In genomic region chr3:113617726-113618125, GRCh38 we compare ENCODE assay signal across 37 cellular contexts.
"Had no signal": no experiment of that assay in that cellular context is flagged by ENCODE, and none has a peak within 500 bp of the region (broad histone marks: within the 10 kb centered on the region; RNA-seq: fewer than 3 reads in every experiment).

No MANE protein-coding gene starts in this region.

- H3K36me3 Mint-ChIP-seq: activated naive CD4-positive, alpha-beta T cell treated with anti-CD3 and anti-CD28 coated beads, Interleukin-2, amount 50 U/mL, for 72 hours had no signal

- H3K4me1 ChIP-seq: adrenal gland, body of pancreas, breast epithelium had no signal

- H3K27me3 ChIP-seq: adrenal gland, body of pancreas, brain microvascular endothelial cell, breast epithelium had no signal

- H3K27me3 Mint-ChIP-seq: activated B cell treated with CpG ODN at 0.5 μM for 24 hours; activated CD4-positive, alpha-beta memory T cell treated with anti-CD3 and anti-CD28 coated beads for 36 hours; activated CD4-positive, alpha-beta T cell treated with anti-CD3 and anti-CD28 coated beads, Interleukin-2, amount 10 ng/mL, durations not matched to agents 24 days and 14 days; activated CD8-positive, alpha-beta T cell treated with anti-CD3 and anti-CD28 coated beads for 36 hours; activated naive CD8-positive, alpha-beta T cell treated with anti-CD3 and anti-CD28 coated beads, Interleukin-2, amount 10 ng/mL, durations not matched to agents 7 days and 5 days; activated T-helper 17 cell treated with anti-CD3 and anti-CD28 coated beads, Interleukin-2, amount 50 U/mL, for 72 hours had no signal

- H3K36me3 ChIP-seq: adrenal gland, brain microvascular endothelial cell, breast epithelium had no signal

- H3K9me3 Mint-ChIP-seq: activated B cell treated with CpG ODN at 0.5 μM for 24 hours; activated CD4-positive, alpha-beta memory T cell treated with anti-CD3 and anti-CD28 coated beads for 36 hours; activated CD4-positive, alpha-beta T cell treated with anti-CD3 and anti-CD28 coated beads, Interleukin-2, amount 10 ng/mL, durations not matched to agents 24 days and 14 days; activated CD8-positive, alpha-beta T cell treated with anti-CD3 and anti-CD28 coated beads for 36 hours; activated naive CD4-positive, alpha-beta T cell treated with anti-CD3 and anti-CD28 coated beads for 36 hours; activated naive CD4-positive, alpha-beta T cell treated with anti-CD3 and anti-CD28 coated beads, Interleukin-2, amount 50 U/mL, for 72 hours; activated naive CD8-positive, alpha-beta T cell treated with anti-CD3 and anti-CD28 coated beads, Interleukin-2, amount 10 ng/mL, durations not matched to agents 7 days and 5 days; activated T-cell treated with anti-CD3 and anti-CD28 coated beads, Interleukin-2, amount 50 U/mL, for 4 hours; activated T-cell treated with anti-CD3 and anti-CD28 coated beads, Interleukin-2, amount 50 U/mL, for 72 hours; activated T-helper 1 cell treated with anti-CD3 and anti-CD28 coated beads, Interleukin-12 subunit alpha, Interleukin-12 subunit beta, Interleukin-2, Interleukin-4 antibody, amounts not matched to agents 30 ng/mL and 10 ng/mL and 1 ng/mL, durations not matched to agents 14 hours and 24 hours and 36 hours; activated T-helper 17 cell treated with anti-CD3 and anti-CD28 coated beads, Interleukin-2, amount 50 U/mL, for 72 hours; T-helper 1 cell treated with Interleukin-12 subunit alpha and Interleukin-12 subunit beta and Interleukin-4 antibody, amounts not matched to agents 30 μg/mL and 1 μg/mL, for 36 hours; T-helper 2 cell treated with Interferon-gamma antibody and Interleukin-4, amounts not matched to agents 5 μg/mL and 100 μg/mL, for 36 hours had no signal

- FAIRE-seq: astrocyte, TTC549 had no signal

- H3K4me3 ChIP-seq: adrenal gland, body of pancreas, breast epithelium had no signal

- H3K4me3 Mint-ChIP-seq: activated B cell treated with CpG ODN at 0.5 μM for 24 hours; activated CD4-positive, alpha-beta memory T cell treated with anti-CD3 and anti-CD28 coated beads for 36 hours; activated CD4-positive, alpha-beta T cell treated with anti-CD3 and anti-CD28 coated beads, Interleukin-2, amount 10 ng/mL, durations not matched to agents 24 days and 14 days; activated CD8-positive, alpha-beta T cell treated with anti-CD3 and anti-CD28 coated beads for 36 hours; activated naive CD4-positive, alpha-beta T cell treated with anti-CD3 and anti-CD28 coated beads for 36 hours; activated naive CD8-positive, alpha-beta T cell treated with anti-CD3 and anti-CD28 coated beads, Interleukin-2, amount 10 ng/mL, durations not matched to agents 7 days and 5 days; activated T-cell treated with anti-CD3 and anti-CD28 coated beads, Interleukin-2, amount 50 U/mL, for 4 hours; activated T-cell treated with anti-CD3 and anti-CD28 coated beads, Interleukin-2, amount 50 U/mL, for 72 hours; activated T-helper 1 cell treated with anti-CD3 and anti-CD28 coated beads, Interleukin-12 subunit alpha, Interleukin-12 subunit beta, Interleukin-2, Interleukin-4 antibody, amounts not matched to agents 30 ng/mL and 10 ng/mL and 1 ng/mL, durations not matched to agents 14 hours and 24 hours and 36 hours; activated T-helper 17 cell treated with anti-CD3 and anti-CD28 coated beads, Interleukin-2, amount 50 U/mL, for 72 hours; T-helper 1 cell treated with Interleukin-12 subunit alpha and Interleukin-12 subunit beta and Interleukin-4 antibody, amounts not matched to agents 30 μg/mL and 1 μg/mL, for 36 hours; T-helper 2 cell treated with Interferon-gamma antibody and Interleukin-4, amounts not matched to agents 5 μg/mL and 100 μg/mL, for 36 hours had no signal

- DNase-seq: activated B cell treated with CpG ODN at 0.5 μM for 24 hours; activated CD4-positive, alpha-beta memory T cell treated with anti-CD3 and anti-CD28 coated beads for 36 hours; activated CD4-positive, alpha-beta T cell treated with anti-CD3 and anti-CD28 coated beads for 4 hours; activated CD4-positive, alpha-beta T cell treated with anti-CD3 and anti-CD28 coated beads, Interleukin-2, amount 10 ng/mL, durations not matched to agents 24 days and 14 days; activated CD4-positive, alpha-beta T cell treated with anti-CD3 and anti-CD28 coated beads, Interleukin-2, amount 50 U/mL, for 1 hour; activated CD4-positive, alpha-beta T cell treated with anti-CD3 and anti-CD28 coated beads, Interleukin-2, amount 50 U/mL, for 4 hours; activated CD4-positive, CD25-positive, alpha-beta regulatory T cell treated with anti-CD3 and anti-CD28 coated beads, Interleukin-2, amount 50 U/mL, for 72 hours; activated CD8-positive, alpha-beta memory T cell treated with anti-CD3 and anti-CD28 coated beads, Interleukin-2, amount 50 U/mL, for 4 hours; activated CD8-positive, alpha-beta T cell treated with anti-CD3 and anti-CD28 coated beads for 36 hours; activated effector memory CD4-positive, alpha-beta T cell treated with anti-CD3 and anti-CD28 coated beads, Interleukin-2, amount 50 U/mL, for 16 hours; activated gamma-delta T cell treated with Interleukin-2 at 50 U/mL for 16 hours; activated naive CD4-positive, alpha-beta T cell; activated naive CD4-positive, alpha-beta T cell treated with anti-CD3 and anti-CD28 coated beads for 36 hours; activated naive CD4-positive, alpha-beta T cell treated with anti-CD3 and anti-CD28 coated beads, Interleukin-2, amount 50 U/mL, for 16 hours; activated naive CD8-positive, alpha-beta T cell treated with anti-CD3 and anti-CD28 coated beads, Interleukin-2, amount 10 ng/mL, durations not matched to agents 7 days and 5 days; activated T-cell treated with anti-CD3 and anti-CD28 coated beads for 4 hours; activated T-cell treated with anti-CD3 and anti-CD28 coated beads, Interleukin-2, amount 50 U/mL, for 1 hour; activated T-cell treated with anti-CD3 and anti-CD28 coated beads, Interleukin-2, amount 50 U/mL, for 4 hours; activated T-cell treated with anti-CD3 and anti-CD28 coated beads, Interleukin-2, amount 50 U/mL, for 72 hours; adrenal gland; amniotic stem cell; aorta; body of pancreas; brain microvascular endothelial cell; central memory CD4-positive, alpha-beta T cell; T-helper 1 cell; T-helper 2 cell; T-helper 9 cell had no signal

- H3K9me3 ChIP-seq: adrenal gland, body of pancreas, breast epithelium had no signal

- ATAC-seq: activated CD8-positive, alpha-beta T cell treated with anti-CD3 and anti-CD28 coated beads for 36 hours; activated naive CD4-positive, alpha-beta T cell treated with anti-CD3 and anti-CD28 coated beads, Interleukin-2, amount 50 U/mL, for 72 hours; activated T-cell treated with anti-CD3 and anti-CD28 coated beads, Interleukin-2, amount 50 U/mL, for 4 hours; activated T-cell treated with anti-CD3 and anti-CD28 coated beads, Interleukin-2, amount 50 U/mL, for 72 hours; activated T-helper 17 cell treated with anti-CD3 and anti-CD28 coated beads, Interleukin-2, amount 50 U/mL, for 72 hours; body of pancreas had no signal

- H3K27ac ChIP-seq: adrenal gland, body of pancreas, brain microvascular endothelial cell, breast epithelium, VCaP had no signal

- H3K27ac Mint-ChIP-seq: activated B cell treated with CpG ODN at 0.5 μM for 24 hours; activated CD4-positive, alpha-beta memory T cell treated with anti-CD3 and anti-CD28 coated beads for 36 hours; activated CD4-positive, alpha-beta T cell treated with anti-CD3 and anti-CD28 coated beads, Interleukin-2, amount 10 ng/mL, durations not matched to agents 24 days and 14 days; activated CD8-positive, alpha-beta T cell treated with anti-CD3 and anti-CD28 coated beads for 36 hours; activated naive CD4-positive, alpha-beta T cell treated with anti-CD3 and anti-CD28 coated beads for 36 hours; activated naive CD4-positive, alpha-beta T cell treated with anti-CD3 and anti-CD28 coated beads, Interleukin-2, amount 50 U/mL, for 72 hours; activated naive CD8-positive, alpha-beta T cell treated with anti-CD3 and anti-CD28 coated beads, Interleukin-2, amount 10 ng/mL, durations not matched to agents 7 days and 5 days; activated T-cell treated with anti-CD3 and anti-CD28 coated beads, Interleukin-2, amount 50 U/mL, for 72 hours; activated T-helper 1 cell treated with anti-CD3 and anti-CD28 coated beads, Interleukin-12 subunit alpha, Interleukin-12 subunit beta, Interleukin-2, Interleukin-4 antibody, amounts not matched to agents 30 ng/mL and 10 ng/mL and 1 ng/mL, durations not matched to agents 14 hours and 24 hours and 36 hours; activated T-helper 17 cell treated with anti-CD3 and anti-CD28 coated beads, Interleukin-2, amount 50 U/mL, for 72 hours; T-helper 1 cell treated with Interleukin-12 subunit alpha and Interleukin-12 subunit beta and Interleukin-4 antibody, amounts not matched to agents 30 μg/mL and 1 μg/mL, for 36 hours; T-helper 2 cell treated with Interferon-gamma antibody and Interleukin-4, amounts not matched to agents 5 μg/mL and 100 μg/mL, for 36 hours had no signal

- H3K4me1 Mint-ChIP-seq: activated CD4-positive, alpha-beta T cell treated with anti-CD3 and anti-CD28 coated beads, Interleukin-2, amount 10 ng/mL, durations not matched to agents 24 days and 14 days; activated naive CD8-positive, alpha-beta T cell treated with anti-CD3 and anti-CD28 coated beads, Interleukin-2, amount 10 ng/mL, durations not matched to agents 7 days and 5 days; activated T-helper 17 cell treated with anti-CD3 and anti-CD28 coated beads, Interleukin-2, amount 50 U/mL, for 72 hours had no signal
